25 cellular contexts compared by ENCODE assay signal in the genomic region with DNA sequence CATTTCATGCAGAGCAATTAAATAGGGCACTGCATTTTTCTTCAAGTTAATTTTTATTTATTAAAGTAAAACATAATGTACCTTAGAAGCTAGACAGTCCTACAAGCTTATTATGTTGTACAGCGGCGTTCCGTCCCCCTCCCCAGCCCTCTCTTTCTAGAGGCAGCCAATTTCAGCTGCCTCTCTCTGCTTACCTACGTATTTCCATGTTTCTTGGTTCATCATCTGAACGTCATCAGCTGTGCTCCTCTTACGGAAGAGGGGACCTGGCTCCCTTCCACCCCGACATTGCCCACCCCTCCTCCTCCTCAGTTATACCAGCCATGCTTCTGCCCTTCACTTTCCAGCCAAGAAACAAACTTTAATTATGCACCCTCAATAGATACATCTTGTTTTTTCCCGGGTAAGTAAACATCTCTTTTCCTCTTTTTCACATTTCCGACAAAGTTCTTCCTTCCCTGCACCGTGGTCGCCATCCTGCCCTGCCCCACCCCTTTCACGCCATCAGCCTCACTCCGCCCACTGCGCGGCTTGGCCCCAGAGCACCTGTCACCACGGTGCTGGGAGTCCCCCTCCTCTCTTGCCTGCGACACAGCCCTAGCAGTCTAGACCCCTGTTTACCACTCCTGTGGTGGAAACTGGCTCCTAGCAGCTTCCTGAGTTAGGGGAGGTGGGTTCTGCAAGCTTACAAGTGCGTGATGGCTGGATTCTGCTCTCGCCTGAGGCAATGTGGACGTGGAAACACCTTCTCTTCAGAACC. TPM values are rescaled to one million over a fixed set of nuclear protein-coding genes. Genes with fewer than 3 reads are reported as not detected.
A peak's percentile ranks its signal among the peaks of the same experiment; 100 is the strongest.
DNase-seq lines count a peak whose midpoint lies in the region; ATAC-seq, FAIRE-seq and TF ChIP-seq lines count a peak whose summit lies in the region.
"Had no signal": no experiment of that assay in that cellular context is flagged by ENCODE, and none has a peak within 500 bp of the region (broad histone marks: within the 10 kb centered on the region; RNA-seq: fewer than 3 reads in every experiment).

No MANE protein-coding gene starts in this region.

- intact Hi-C loops in K562 (cut with micrococcal nuclease): loop anchor here (10.0 kb wide), 1 partner anchor 47 kb away; no protein-coding TSS in a partner anchor

- H3K4me3 Mint-ChIP-seq in neural progenitor cell: no peak overlapping the region
- H3K4me3 Mint-ChIP-seq: CD8-positive, alpha-beta T cell; stimulated activated naive B cell treated with anti-CD40 and anti-IgM and Interleukin-4, amounts not matched to agents 10 μg/mL and 1 μg/mL and 100 μg/mL, for 72 hours had no signal

- peaks cover 3% of the 10 kb centered on the region for H3K27me3 Mint-ChIP-seq in neural progenitor cell (ENCODE audit: insufficient read depth, low read depth)
- H3K27me3 Mint-ChIP-seq: stimulated activated naive B cell treated with anti-CD40 and anti-IgM and Interleukin-4, amounts not matched to agents 10 μg/mL and 1 μg/mL and 100 μg/mL, for 72 hours had no signal

- H3K9me3 Mint-ChIP-seq in neural progenitor cell: peaks cover 8% of the 10 kb centered on the region

- H3K27me3 ChIP-seq in BE2C (no peaks in the 10 kb centered on the region), K562 (ENCODE audit: control insufficient read depth in 2 of 2, insufficient read depth in 2 of 2, low read length in 2 of 2) (peaks cover 24 to 70% of the 10 kb centered on the region in 2 experiments), neural progenitor cell (no peaks in the 10 kb centered on the region)
- H3K27me3 ChIP-seq: body of pancreas, neutrophil, tibial nerve had no signal

- TF ChIP-seq CTCF in BE2C (IDR thresholded peaks at IDR 0.05; ENCODE audit: low read depth, low read length): no peak
- no peak for TF ChIP-seq CTCF in K562 (IDR thresholded peaks at IDR 0.05 in 2 of 3, conservative IDR thresholded peaks at IDR 0.05 in 1 of 3; ENCODE audit: insufficient read depth in 2 of 3, low read depth in 1 of 3, low read length in 3 of 3)
- no peak for TF ChIP-seq CTCF in neural progenitor cell (IDR thresholded peaks at IDR 0.05)

- no peak overlapping the region for H3K27ac ChIP-seq in K562 (ENCODE audit: extremely low read depth, low read depth, low read length)
- no peak overlapping the region for H3K27ac ChIP-seq in neural progenitor cell
- H3K27ac ChIP-seq in caudate nucleus (ENCODE audit: low read depth, low read length): no peak overlapping the region
- H3K27ac ChIP-seq: body of pancreas, HL-60, neutrophil, PC-9, tibial nerve had no signal

- 16% methylated on average over 18 of the region's 20 CpGs for WGBS in K562 (ENCODE audit: insufficient coverage, low coverage, missing lambda C conversion rate)

- no peaks in the 10 kb centered on the region for H3K9me1 ChIP-seq in K562 (ENCODE audit: control insufficient read depth, insufficient read depth, low read length)

- peak overlapping the region in 1 of 2 experiments; percentile 46; a peak in 2 of 4 replicates for H3K9ac ChIP-seq in K562 (ENCODE audit: insufficient read depth in 1 of 2, low read depth in 2 of 2, low read length in 2 of 2)
- H3K9ac ChIP-seq in neural progenitor cell: no peak overlapping the region
- H3K9ac ChIP-seq: SK-N-SH had no signal

- H3K79me2 ChIP-seq in K562 (ENCODE audit: control insufficient read depth, insufficient read depth, low read length) (no peaks in the 10 kb centered on the region), neural progenitor cell (ENCODE audit: low read depth) (no peaks in the 10 kb centered on the region)

- H2AFZ ChIP-seq in K562 (ENCODE audit: low read depth, low read length): peak overlapping the region; percentile 43
- H2AFZ ChIP-seq in neural progenitor cell (replicated peaks): no peak overlapping the region
- H2AFZ ChIP-seq: PC-9 had no signal

- H3K36me3 ChIP-seq in BE2C: no peaks in the 10 kb centered on the region
- H3K36me3 ChIP-seq in K562 (ENCODE audit: control insufficient read depth, insufficient read depth, low read length): no peaks in the 10 kb centered on the region
- H3K36me3 ChIP-seq in neural progenitor cell: peaks cover 3% of the 10 kb centered on the region

- H3K9me3 ChIP-seq in BE2C (no peaks in the 10 kb centered on the region), K562 (replicated peaks; ENCODE audit: control insufficient read depth, insufficient read depth, low read depth, low read length) (0 out of 2 replicates have a peak, but pooled peaks cover 6% of the 10 kb centered on the region), neural progenitor cell (ENCODE audit: low read depth) (peaks cover 3% of the 10 kb centered on the region)
- H3K9me3 ChIP-seq: body of pancreas, neutrophil had no signal

- H3K4me1 ChIP-seq in BE2C: peaks cover 8% of the 10 kb centered on the region; the same call in 1 of the 2 replicates
- H3K4me1 ChIP-seq in K562 (replicated peaks in 1 of 2; ENCODE audit: control insufficient read depth in 2 of 2, insufficient read depth in 2 of 2, low read length in 2 of 2): peaks cover 0 to 18% of the 10 kb centered on the region in 2 experiments; a peak in 3 of 5 replicates
- H3K4me1 ChIP-seq in neural progenitor cell: peaks cover 14% of the 10 kb centered on the region
- H3K4me1 ChIP-seq: body of pancreas, tibial nerve had no signal

- FAIRE-seq in K562 (lab: Jason Lieb, UNC) (no peak), RCC 7860 (lab: Jason Lieb, UNC) (no peak)
- FAIRE-seq: frontal cortex, GM18507 had no signal

- no peaks in the 10 kb centered on the region for H4K20me1 ChIP-seq in K562 (replicated peaks; ENCODE audit: control insufficient read depth, insufficient read depth, low read length)
- no peaks in the 10 kb centered on the region for H4K20me1 ChIP-seq in neural progenitor cell (ENCODE audit: low read depth)

- no peak for TF ChIP-seq POLR2A in K562 (conservative IDR thresholded peaks at IDR 0.05)

- H3K4me3 ChIP-seq in BE2C (ENCODE audit: low read depth, low read length): peak overlapping the region; percentile 29; the same call in 1 of the 2 replicates
- no peak overlapping the region for H3K4me3 ChIP-seq in K562
- H3K4me3 ChIP-seq in neural progenitor cell: no peak overlapping the region
- H3K4me3 ChIP-seq: body of pancreas, PC-9, tibial nerve had no signal

- H3K36me3 Mint-ChIP-seq in neural progenitor cell: peaks cover 8% of the 10 kb centered on the region

- DNase-seq in BE2C (no peak), NCI-H1105 treated with DMSO at 0.1 percent for 48 hours (lab: John Stamatoyannopoulos, UW) (peak; percentile 56), K562 (ENCODE audit: extremely low read depth in 1 of 4, low spot score in 3 of 4) (no peak), neural progenitor cell (ENCODE audit: low spot score) (no peak), RCC 7860 (ENCODE audit: low spot score) (no peak), NCI-H2196 (lab: John Stamatoyannopoulos, UW; ENCODE audit: unreplicated experiment) (no peak), caudate nucleus (lab: John Stamatoyannopoulos, UW) (no peak), anterior cingulate cortex (lab: John Stamatoyannopoulos, UW) (no peak)
- DNase-seq: activated CD4-positive, alpha-beta T cell treated with anti-CD3 and anti-CD28 coated beads for 4 hours; activated naive CD4-positive, alpha-beta T cell treated with anti-CD3 and anti-CD28 coated beads, Interleukin-2, amount 50 U/mL, for 16 hours; DND-41; IMR-90; MM.1S; PC-9; stimulated activated naive B cell treated with anti-CD40 and anti-IgM and Interleukin-4, amounts not matched to agents 10 μg/mL and 1 μg/mL and 100 μg/mL, for 72 hours; T-helper 9 cell had no signal

- no peak for TF ChIP-seq EP300 in K562 (IDR thresholded peaks at IDR 0.05; ENCODE audit: low read length)

- POLR2A ChIA-PET in K562 (lab: Yijun Ruan, JAX): interaction anchor here (0.6 to 1.0 kb wide), 3 partner anchors 11 to 400 kb away, joined by 3 to 4 read pairs (median 3); no protein-coding TSS in a partner anchor

- H3K4me2 ChIP-seq in K562 (ENCODE audit: insufficient read depth, low read length) (peak overlapping the region; percentile 45; the same call in 1 of the 2 replicates), neural progenitor cell (peak overlapping the region; percentile 60)
- H3K4me2 ChIP-seq: PC-9, SK-N-SH had no signal

- no TSS peak for BruUV-seq in K562 (replicated peaks; lab: Mats Ljungman, UMichigan)

- H3K4me1 Mint-ChIP-seq in neural progenitor cell: peaks cover 27% of the 10 kb centered on the region
- H3K4me1 Mint-ChIP-seq: stimulated activated naive B cell treated with anti-CD40 and anti-IgM and Interleukin-4, amounts not matched to agents 10 μg/mL and 1 μg/mL and 100 μg/mL, for 72 hours had no signal

- CTCF ChIA-PET in K562 (lab: Yijun Ruan, JAX; ENCODE audit: low intra/inter-chr PET ratio): no interaction called here

- in situ Hi-C loops in K562 (cut with MboI): no loop called here

- no peak for TF ChIP-seq RAD21 in K562 (CRISPR knock-in tag; conservative IDR thresholded peaks at IDR 0.05 in 1 of 2, IDR thresholded peaks at IDR 0.05 in 1 of 2)

- peak overlapping the region; percentile 69 for H3K27ac Mint-ChIP-seq in neural progenitor cell
- H3K27ac Mint-ChIP-seq: CD8-positive, alpha-beta T cell; stimulated activated naive B cell treated with anti-CD40 and anti-IgM and Interleukin-4, amounts not matched to agents 10 μg/mL and 1 μg/mL and 100 μg/mL, for 72 hours had no signal

- no peaks in the 10 kb centered on the region for H3F3A ChIP-seq in neural progenitor cell (ENCODE audit: low read depth)

- peak; percentile 41; the same call in 2 of the 3 replicates for ATAC-seq in K562
- ATAC-seq: CD8-positive, alpha-beta T cell; right cardiac atrium; stimulated activated naive B cell treated with anti-CD40 and anti-IgM and Interleukin-4, amounts not matched to agents 10 μg/mL and 1 μg/mL and 100 μg/mL, for 72 hours had no signal

RNA-seq across cellular contexts. Expression of a gene that starts 57.9 kb away (rescaled TPM):
- polyA plus RNA-seq in BE2C (2012; ENCODE audit: insufficient read depth, insufficient read length, low read depth): 3.9 TPM
- total RNA-seq in K562 (2011; cell fraction: chromatin; rRNA removed; ENCODE audit: low replicate concordance): 4.6 and 9.1 TPM in 2 replicates
- 5.5 and 5.9 TPM in 2 replicates for total RNA-seq in K562 (2011; cell fraction: nucleolus; rRNA removed)
- 5.6 and 6.5 TPM in 2 replicates for total RNA-seq in K562 (2011; cell fraction: nucleoplasm; rRNA removed)
- total RNA-seq in K562 (2014; rRNA removed) (0.33 and 1.4 TPM in 2 replicates), K562 (2014; rRNA removed; fragmentation: Illumina TruSeq; extraction: Trizol) (0.10 and 0.15 TPM in 2 replicates), K562 (2015; rRNA removed; fragmentation: Illumina TruSeq; extraction: Trizol) (0.40 and 0.79 TPM in 2 replicates), K562 (2021) (0.40 and 0.60 TPM in 2 replicates), neural progenitor cell (ENCODE audit: low replicate concordance) (1.2 and 6.1 TPM in 2 replicates)
- polyA plus RNA-seq in K562 (2011; rRNA removed) (3.4 and 4.5 TPM in 2 replicates), K562 (2014; fragmentation: Illumina TruSeq; extraction: Trizol) (0.45 and 0.65 TPM in 2 replicates), K562 (2014; fragmentation: Nextera tagmentation; extraction: Ambion mirVana) (under 1 TPM; 0.06 to 0.20 TPM), K562 (2014; rRNA removed) (0.09 and 0.24 TPM in 2 replicates)
- 2.8 and 3.2 TPM in 2 replicates for polyA plus RNA-seq in K562 (2011; cell fraction: cytosol; rRNA removed)
- polyA plus RNA-seq in K562 (2011; cell fraction: nucleus; rRNA removed): 10.8 and 11.2 TPM in 2 replicates
- 0.43 and 1.8 TPM in 2 replicates for polyA plus RNA-seq in K562 (2012)
- 3.8 and 6.7 TPM in 2 replicates for polyA minus RNA-seq in K562 (2011; rRNA and poly(A)+ RNA removed)
- 2.5 and 2.6 TPM in 2 replicates for polyA minus RNA-seq in K562 (2011; cell fraction: cytosol; rRNA and poly(A)+ RNA removed)
- polyA minus RNA-seq in K562 (2011; cell fraction: nucleus; rRNA and poly(A)+ RNA removed): 8.3 and 11.8 TPM in 2 replicates
